ENCODE assay signal across 9 cellular contexts in genomic region chr1:92476071-92476607, GRCh38. TPM values are rescaled to one million over a fixed set of nuclear protein-coding genes. Genes with fewer than 3 reads are reported as not detected.
A peak's percentile ranks its signal among the peaks of the same experiment; 100 is the strongest.
DNase-seq lines count a peak whose midpoint lies in the region; ATAC-seq and TF ChIP-seq lines count a peak whose summit lies in the region.
"Had no signal": no experiment of that assay in that cellular context is flagged by ENCODE, and none has a peak within 500 bp of the region (broad histone marks: within the 10 kb centered on the region; RNA-seq: fewer than 3 reads in every experiment).

No MANE protein-coding gene starts in this region.

- no peak overlapping the region for H4K5ac ChIP-seq in mesendoderm (ENCODE audit: low read length)

- no peaks in the 10 kb centered on the region for H3K27me3 Mint-ChIP-seq in activated CD8-positive, alpha-beta T cell treated with anti-CD3 and anti-CD28 coated beads, Interleukin-2, amount 10 ng/mL, durations not matched to agents 7 days and 5 days (ENCODE audit: low read depth)
- peaks cover 60% of the 10 kb centered on the region for H3K27me3 Mint-ChIP-seq in chondrocyte (ENCODE audit: low read depth)

- ATAC-seq in GM18498 (IDR thresholded peaks at IDR 0.05; ENCODE audit: unreplicated experiment) = peak; percentile 45
- ATAC-seq in activated CD8-positive, alpha-beta T cell treated with anti-CD3 and anti-CD28 coated beads, Interleukin-2, amount 10 ng/mL, durations not matched to agents 7 days and 5 days = peak; percentile 67
- no peak for ATAC-seq in GM19452 (IDR thresholded peaks at IDR 0.05; ENCODE audit: unreplicated experiment)

- no peak overlapping the region for H3K4me2 ChIP-seq in mesendoderm (ENCODE audit: low read length)

- H2BK15ac ChIP-seq in mesendoderm (replicated peaks; ENCODE audit: low read depth) = no peak overlapping the region

- TF ChIP-seq CTCF in HL-60 (IDR thresholded peaks at IDR 0.05; ENCODE audit: insufficient read depth, low read length) (no peak), neutrophil (IDR thresholded peaks at IDR 0.05) (no peak), chondrocyte (IDR thresholded peaks at IDR 0.05) (no peak)

- H2AK5ac ChIP-seq in mesendoderm (ENCODE audit: low read length) = no peak overlapping the region

- H3K9me3 Mint-ChIP-seq in activated CD8-positive, alpha-beta T cell treated with anti-CD3 and anti-CD28 coated beads, Interleukin-2, amount 10 ng/mL, durations not matched to agents 7 days and 5 days (ENCODE audit: insufficient read depth) = no peaks in the 10 kb centered on the region
- no peaks in the 10 kb centered on the region for H3K9me3 Mint-ChIP-seq in chondrocyte (ENCODE audit: low read depth)

- H3K27ac Mint-ChIP-seq in activated CD8-positive, alpha-beta T cell treated with anti-CD3 and anti-CD28 coated beads, Interleukin-2, amount 10 ng/mL, durations not matched to agents 7 days and 5 days = peak overlapping the region; percentile 79
- H3K27ac Mint-ChIP-seq in chondrocyte (ENCODE audit: unreplicated experiment) = no peak overlapping the region
- H3K27ac Mint-ChIP-seq: nephron progenitor cell had no signal

- peak overlapping the region; percentile 16 for H3K4me3 Mint-ChIP-seq in activated CD8-positive, alpha-beta T cell treated with anti-CD3 and anti-CD28 coated beads, Interleukin-2, amount 10 ng/mL, durations not matched to agents 7 days and 5 days
- no peak overlapping the region for H3K4me3 Mint-ChIP-seq in chondrocyte (ENCODE audit: unreplicated experiment)
- H3K4me3 Mint-ChIP-seq: nephron progenitor cell had no signal

- peaks cover 84% of the 10 kb centered on the region for H3K36me3 Mint-ChIP-seq in activated CD8-positive, alpha-beta T cell treated with anti-CD3 and anti-CD28 coated beads, Interleukin-2, amount 10 ng/mL, durations not matched to agents 7 days and 5 days (ENCODE audit: low read depth)
- peaks cover 8% of the 10 kb centered on the region for H3K36me3 Mint-ChIP-seq in chondrocyte (ENCODE audit: low read depth)

- no peak overlapping the region for H3K23ac ChIP-seq in mesendoderm (ENCODE audit: low read length)

- no peak overlapping the region for H3K18ac ChIP-seq in mesendoderm (ENCODE audit: low read length)

- H3K27me3 ChIP-seq in HL-60 (ENCODE audit: insufficient read depth, poor library complexity, severe bottlenecking) (no peaks in the 10 kb centered on the region), neutrophil (no peaks in the 10 kb centered on the region), mesendoderm (ENCODE audit: insufficient read depth, low read length, poor library complexity) (peaks cover 30% of the 10 kb centered on the region)

- no peaks in the 10 kb centered on the region for H3K36me3 ChIP-seq in neutrophil
- no peaks in the 10 kb centered on the region for H3K36me3 ChIP-seq in mesendoderm (ENCODE audit: control insufficient read depth, insufficient read depth, low read length)

- peaks cover 84% of the 10 kb centered on the region for H3K4me1 Mint-ChIP-seq in activated CD8-positive, alpha-beta T cell treated with anti-CD3 and anti-CD28 coated beads, Interleukin-2, amount 10 ng/mL, durations not matched to agents 7 days and 5 days (ENCODE audit: low read depth)
- peaks cover 7% of the 10 kb centered on the region for H3K4me1 Mint-ChIP-seq in chondrocyte (ENCODE audit: low read depth)

- H3K79me2 ChIP-seq in mesendoderm (ENCODE audit: control insufficient read depth, insufficient read depth, low read length) = no peaks in the 10 kb centered on the region

- in situ Hi-C loops in G401 (cut with HindIII; ENCODE audit: low sequenced_read_pairs) = no loop called here

- H3K4me1 ChIP-seq in neutrophil (ENCODE audit: control insufficient read depth in 1 of 2, insufficient read depth in 1 of 2, low read depth in 1 of 2, low read length in 1 of 2) = peaks cover 35 to 37% of the 10 kb centered on the region in 2 experiments
- peaks cover 7% of the 10 kb centered on the region for H3K4me1 ChIP-seq in mesendoderm (ENCODE audit: control insufficient read depth, low read depth, low read length)

- H3K27ac ChIP-seq in HL-60 (replicated peaks) (peak overlapping the region; percentile 99), neutrophil (peak overlapping the region; percentile 65), mesendoderm (ENCODE audit: low read depth, low read length) (no peak overlapping the region)

- H3K9me3 ChIP-seq in neutrophil = no peaks in the 10 kb centered on the region

- H3K9ac ChIP-seq in mesendoderm (ENCODE audit: low read length) = no peak overlapping the region

- no peak overlapping the region for H3K4ac ChIP-seq in mesendoderm (ENCODE audit: low read depth, low read length)

- POLR2A ChIA-PET in activated CD8-positive, alpha-beta T cell treated with anti-CD3 and anti-CD28 coated beads, Interleukin-2, amount 10 ng/mL, durations not matched to agents 7 days and 5 days (lab: Charles Lee) = interaction anchor here (0.9 to 4.6 kb wide), 5 partner anchors 9 to 164 kb away, joined by 3 to 69 read pairs (median 4); partner anchors contain the start of gene GFI1

- WGBS in mesendoderm (ENCODE audit: extremely low coverage, insufficient coverage, low lambda C conversion rate) = no CpG with 5 or more reads among the region's 11 CpGs

- H3K4me3 ChIP-seq in HL-60 (replicated peaks; ENCODE audit: insufficient read depth, low read length) = peak overlapping the region; percentile 10; the same call in 1 of the 2 replicates
- peak overlapping the region; percentile 6 to 30 for H3K4me3 ChIP-seq in neutrophil (ENCODE audit: low read depth in 1 of 2, low read length in 1 of 2)
- H3K4me3 ChIP-seq in mesendoderm (ENCODE audit: low read length) = no peak overlapping the region

- no peak overlapping the region for H2BK120ac ChIP-seq in mesendoderm (ENCODE audit: low read depth, low read length)

- CTCF ChIA-PET in activated CD8-positive, alpha-beta T cell treated with anti-CD3 and anti-CD28 coated beads, Interleukin-2, amount 10 ng/mL, durations not matched to agents 7 days and 5 days (lab: Charles Lee) = interaction anchor here (0.7 to 5.6 kb wide), 6 partner anchors 10 to 167 kb away, joined by 3 to 57 read pairs (median 10); partner anchors contain the start of gene GFI1

- DNase-seq in HL-60 (ENCODE audit: low read depth in 1 of 2, low spot score in 1 of 2) = peak; percentile 91 to 95
- DNase-seq in activated CD8-positive, alpha-beta T cell treated with anti-CD3 and anti-CD28 coated beads, Interleukin-2, amount 10 ng/mL, durations not matched to agents 7 days and 5 days = peak; percentile 78
- DNase-seq in mesendoderm = no peak
- no peak for DNase-seq in G401 (ENCODE audit: low spot score)
- no peak for DNase-seq in chondrocyte (ENCODE audit: low spot score)
- DNase-seq: nephron progenitor cell had no signal

- no peaks in the 10 kb centered on the region for H3K79me1 ChIP-seq in mesendoderm (ENCODE audit: low read length)

- no peak overlapping the region for H2BK5ac ChIP-seq in mesendoderm (ENCODE audit: low read length)

- no peak overlapping the region for H3K56ac ChIP-seq in mesendoderm (ENCODE audit: low read length)

- no peak overlapping the region for H4K8ac ChIP-seq in mesendoderm (ENCODE audit: low read depth, low read length)

RNA-seq across cellular contexts. Expression of gene GFI1, which starts 10.6 kb away (rescaled TPM):
- total RNA-seq in activated CD8-positive, alpha-beta T cell treated with anti-CD3 and anti-CD28 coated beads, Interleukin-2, amount 10 ng/mL, durations not matched to agents 7 days and 5 days = 10 to 100 TPM; 47.6 to 48.3 TPM
- 0.08 TPM for polyA plus RNA-seq in mesendoderm (2013, experiment 1 of 2)
- polyA plus RNA-seq in mesendoderm (2013, experiment 2 of 2) = 0.13 TPM
- total RNA-seq in G401 (2014; rRNA removed; shearing (Covaris generic)) = 0.31 and 1.6 TPM in 2 replicates
- total RNA-seq in chondrocyte = 0.15 TPM in 1 of 3 replicates, not detected in the others

Comparison
In these comparisons a context has a peak if more than half of its experiments do, and no peak if none do; other contexts are left out.
1. DNase-seq: peak in HL-60 (2 of 2) and activated CD8-positive, alpha-beta T cell treated with anti-CD3 and anti-CD28 coated beads, Interleukin-2, amount 10 ng/mL, durations not matched to agents 7 days and 5 days (single experiment); none in mesendoderm (single experiment), G401 (single experiment) and chondrocyte (single experiment).
2. RNA of gene GFI1, which starts 10.6 kb away (total RNA-seq): 47.6 to 48.3 TPM in activated CD8-positive, alpha-beta T cell treated with anti-CD3 and anti-CD28 coated beads, Interleukin-2, amount 10 ng/mL, durations not matched to agents 7 days and 5 days; 0.31 to 1.6 TPM in G401 and 0.15 TPM in chondrocyte; every median in the first group is over 10 times any median in the second.